In the genomic region with DNA sequence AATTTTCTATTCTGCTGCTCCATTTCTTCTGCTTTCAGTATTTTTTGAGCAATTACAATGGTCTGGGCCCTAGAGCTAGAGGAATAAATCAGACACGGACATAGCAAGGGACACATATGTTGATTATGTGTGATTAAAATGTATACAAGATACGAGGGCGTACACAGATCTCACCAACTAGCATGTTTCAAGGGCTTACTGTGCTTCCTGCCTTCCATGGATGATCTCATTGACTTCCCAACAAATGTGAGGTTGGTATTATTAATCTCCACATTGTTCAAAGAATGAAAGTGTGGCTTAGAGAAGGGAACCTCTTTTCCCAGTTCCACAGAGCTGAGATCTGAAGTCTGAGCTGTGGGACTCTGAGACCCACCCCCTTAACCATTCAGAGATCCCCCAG, we compare ENCODE assay signal across 36 cellular contexts. TPM values are rescaled to one million over a fixed set of nuclear protein-coding genes. Genes with fewer than 3 reads are reported as not detected.
DNase-seq lines count a peak whose midpoint lies in the region; ATAC-seq and TF ChIP-seq lines count a peak whose summit lies in the region.
"Had no signal": no experiment of that assay in that cellular context is flagged by ENCODE, and none has a peak within 500 bp of the region (broad histone marks: within the 10 kb centered on the region; RNA-seq: fewer than 3 reads in every experiment).

No MANE protein-coding gene starts in this region.

- peak overlapping the region; percentile 15 for H3K27ac Mint-ChIP-seq in T-helper 2 cell treated with Interferon-gamma antibody and Interleukin-4, amounts not matched to agents 5 μg/mL and 100 μg/mL, for 36 hours
- H3K27ac Mint-ChIP-seq: activated CD4-positive, alpha-beta T cell treated with anti-CD3 and anti-CD28 coated beads, Interleukin-2, amount 10 ng/mL, durations not matched to agents 24 days and 14 days; activated naive CD4-positive, alpha-beta T cell treated with anti-CD3 and anti-CD28 coated beads for 36 hours; activated T-helper 1 cell treated with anti-CD3 and anti-CD28 coated beads, Interleukin-12 subunit alpha, Interleukin-12 subunit beta, Interleukin-2, Interleukin-4 antibody, amounts not matched to agents 30 ng/mL and 10 ng/mL and 1 ng/mL, durations not matched to agents 14 hours and 24 hours and 36 hours; CD8-positive, alpha-beta T cell; progenitor cell of endocrine pancreas had no signal

- no peak for DNase-seq in T-helper 2 cell treated with Interferon-gamma antibody and Interleukin-4, amounts not matched to agents 5 μg/mL and 100 μg/mL, for 36 hours (ENCODE audit: low spot score)
- no peak for DNase-seq in T-helper 2 cell
- DNase-seq in RWPE1 (ENCODE audit: low spot score), result no peak
- DNase-seq in dermis blood vessel endothelial cell, result peak; percentile 70
- no peak for DNase-seq in spleen
- no peak for DNase-seq in activated CD4-positive, CD25-positive, alpha-beta regulatory T cell treated with anti-CD3 and anti-CD28 coated beads, Interleukin-2, amount 50 U/mL, for 72 hours
- no peak for DNase-seq in posterior cingulate gyrus
- DNase-seq: activated CD4-positive, alpha-beta T cell treated with anti-CD3 and anti-CD28 coated beads, Interleukin-2, amount 10 ng/mL, durations not matched to agents 24 days and 14 days; activated naive CD4-positive, alpha-beta T cell treated with anti-CD3 and anti-CD28 coated beads for 36 hours; adrenal gland; CD8-positive, alpha-beta T cell; DMS 273 treated with DMSO at 0.1 percent for 48 hours; effector memory CD4-positive, alpha-beta T cell; foreskin keratinocyte; heart left ventricle; KG1; kidney glomerular epithelial cell; lower lobe of right lung; MM.1S; mucosa of descending colon; NCI-H1417 treated with DMSO at 0.1 percent for 48 hours; NCI-H2081 treated with DMSO at 0.1 percent for 48 hours; NCI-H345; NCI-H748 treated with DMSO at 0.1 percent for 48 hours; stimulated activated CD4-positive, alpha-beta T cell treated with anti-CD3 and anti-CD28 coated beads, Interleukin-4, amount 100 ng/mL, for 4 hours; stimulated activated naive B cell treated with anti-CD40 and anti-IgM and Interleukin-4, amounts not matched to agents 10 μg/mL and 1 μg/mL and 100 μg/mL, for 72 hours; testis had no signal

- POLR2A ChIA-PET in RWPE1 (lab: Yijun Ruan, JAX; ENCODE audit: low non-redundant PET), result no interaction called here

- no peaks in the 10 kb centered on the region for H3K36me3 Mint-ChIP-seq in T-helper 2 cell treated with Interferon-gamma antibody and Interleukin-4, amounts not matched to agents 5 μg/mL and 100 μg/mL, for 36 hours (ENCODE audit: low read depth)

- peaks cover 0 to 69% (median 37%) of the 10 kb centered on the region in 6 donors for H3K4me1 ChIP-seq in spleen
- H3K4me1 ChIP-seq: foreskin keratinocyte, testis had no signal

- ATAC-seq in GM21381 (IDR thresholded peaks at IDR 0.05; ENCODE audit: unreplicated experiment), result no peak
- ATAC-seq: CD8-positive, alpha-beta T cell; foreskin keratinocyte; heart left ventricle; lower lobe of right lung; mucosa of descending colon; sciatic nerve; SK-N-SH treated with all-trans-retinoic acid at 6 μM for 48 hours; stimulated activated naive B cell treated with anti-CD40 and anti-IgM and Interleukin-4, amounts not matched to agents 10 μg/mL and 1 μg/mL and 100 μg/mL, for 72 hours had no signal

- H3K4me3 Mint-ChIP-seq in T-helper 2 cell treated with Interferon-gamma antibody and Interleukin-4, amounts not matched to agents 5 μg/mL and 100 μg/mL, for 36 hours, result no peak overlapping the region
- H3K4me3 Mint-ChIP-seq: activated CD4-positive, alpha-beta T cell treated with anti-CD3 and anti-CD28 coated beads, Interleukin-2, amount 10 ng/mL, durations not matched to agents 24 days and 14 days; activated naive CD4-positive, alpha-beta T cell treated with anti-CD3 and anti-CD28 coated beads for 36 hours; activated T-helper 1 cell treated with anti-CD3 and anti-CD28 coated beads, Interleukin-12 subunit alpha, Interleukin-12 subunit beta, Interleukin-2, Interleukin-4 antibody, amounts not matched to agents 30 ng/mL and 10 ng/mL and 1 ng/mL, durations not matched to agents 14 hours and 24 hours and 36 hours; CD8-positive, alpha-beta T cell had no signal

- TF ChIP-seq CTCF in RWPE1 (conservative IDR thresholded peaks at IDR 0.05; ENCODE audit: low read depth) (no peak), spleen (IDR thresholded peaks at IDR 0.05 in 8 of 11, conservative IDR thresholded peaks at IDR 0.05 in 3 of 11) (no peak)

- intact Hi-C loops in spleen (cut with DNase I; ENCODE audit: low total_unique reads) (no loop called here), posterior cingulate gyrus (cut with DNase I) (no loop called here)

- WGBS in spleen, 5 donors, result 65 to 83% (median 76%) methylated on average over 3 of the region's 3 CpGs

- CTCF ChIA-PET in RWPE1 (lab: Yijun Ruan, JAX), result no interaction called here

- no peak for TF ChIP-seq POLR2A in spleen (IDR thresholded peaks at IDR 0.05)

- no peaks in the 10 kb centered on the region for H3K27me3 ChIP-seq in spleen (replicated peaks in 1 of 7)
- H3K27me3 ChIP-seq: adrenal gland, foreskin keratinocyte, heart left ventricle, testis had no signal

- H3K27ac ChIP-seq in RWPE1 (peak overlapping the region; percentile 11; the same call in 1 of the 2 replicates), spleen (peak overlapping the region in 7 of 8 donors; percentile 35 to 71 (median 57))
- H3K27ac ChIP-seq: 22Rv1, adrenal gland, foreskin keratinocyte, heart left ventricle, lower lobe of right lung, testis, VCaP had no signal

- peaks cover 0 to 22% (median 0%) of the 10 kb centered on the region in 6 donors for H3K36me3 ChIP-seq in spleen

- no peaks in the 10 kb centered on the region for H3K9me3 ChIP-seq in spleen
- H3K9me3 ChIP-seq: adrenal gland, heart left ventricle, lower lobe of right lung, mucosa of descending colon, testis had no signal

- no peaks in the 10 kb centered on the region for H3K9me3 Mint-ChIP-seq in T-helper 2 cell treated with Interferon-gamma antibody and Interleukin-4, amounts not matched to agents 5 μg/mL and 100 μg/mL, for 36 hours
- H3K9me3 Mint-ChIP-seq: activated CD4-positive, alpha-beta T cell treated with anti-CD3 and anti-CD28 coated beads, Interleukin-2, amount 10 ng/mL, durations not matched to agents 24 days and 14 days; activated naive CD4-positive, alpha-beta T cell treated with anti-CD3 and anti-CD28 coated beads for 36 hours; activated T-helper 1 cell treated with anti-CD3 and anti-CD28 coated beads, Interleukin-12 subunit alpha, Interleukin-12 subunit beta, Interleukin-2, Interleukin-4 antibody, amounts not matched to agents 30 ng/mL and 10 ng/mL and 1 ng/mL, durations not matched to agents 14 hours and 24 hours and 36 hours; CD8-positive, alpha-beta T cell; stimulated activated naive B cell treated with anti-CD40 and anti-IgM and Interleukin-4, amounts not matched to agents 10 μg/mL and 1 μg/mL and 100 μg/mL, for 72 hours had no signal

- peaks cover 9% of the 10 kb centered on the region for H3K4me1 Mint-ChIP-seq in T-helper 2 cell treated with Interferon-gamma antibody and Interleukin-4, amounts not matched to agents 5 μg/mL and 100 μg/mL, for 36 hours (ENCODE audit: low read depth)

- H3K27me3 Mint-ChIP-seq in T-helper 2 cell treated with Interferon-gamma antibody and Interleukin-4, amounts not matched to agents 5 μg/mL and 100 μg/mL, for 36 hours (ENCODE audit: low read depth), result no peaks in the 10 kb centered on the region
- H3K27me3 Mint-ChIP-seq: activated CD4-positive, alpha-beta T cell treated with anti-CD3 and anti-CD28 coated beads, Interleukin-2, amount 10 ng/mL, durations not matched to agents 24 days and 14 days; progenitor cell of endocrine pancreas; stimulated activated naive B cell treated with anti-CD40 and anti-IgM and Interleukin-4, amounts not matched to agents 10 μg/mL and 1 μg/mL and 100 μg/mL, for 72 hours had no signal

- H3K4me3 ChIP-seq in spleen, result no peak overlapping the region
- H3K4me3 ChIP-seq: adrenal gland, heart left ventricle, lower lobe of right lung, mucosa of descending colon, testis had no signal

RNA-seq across cellular contexts. Expression of gene PLD3, which starts 9.2 kb away (rescaled TPM):
- 173 and 228 TPM in 2 replicates for total RNA-seq in dermis blood vessel endothelial cell
- total RNA-seq in spleen, result 100 to 1,000 TPM; 187 to 589 (median 326) TPM
- polyA plus RNA-seq in spleen, result 100 to 1,000 TPM in 1 of 3 donors, 10 to 100 TPM in 2; 61.3 to 120 (median 81.6) TPM

RNA-seq across cellular contexts. Expression of gene C19orf47, which starts 9.5 kb away (rescaled TPM):
- total RNA-seq in dermis blood vessel endothelial cell (5.3 and 9.2 TPM in 2 replicates), spleen (10 to 100 TPM; 10.2 to 21.9 (median 13.2) TPM)
- 10 to 100 TPM in 1 of 3 donors, 1 to 10 TPM in 2; 8.2 to 14.7 (median 8.5) TPM for polyA plus RNA-seq in spleen

RNA-seq across cellular contexts. Expression of gene HIPK4, which starts 32.3 kb away (rescaled TPM):
- total RNA-seq in dermis blood vessel endothelial cell (under 0.01 and 0.05 TPM in 2 replicates), spleen (under 1 TPM in 1 of 7 donors, not detected in 6; 0.19 TPM)
- polyA plus RNA-seq in spleen, result under 1 TPM in 1 of 3 donors, not detected in 2; 0.08 TPM
- total RNA-seq: activated CD4-positive, alpha-beta T cell treated with anti-CD3 and anti-CD28 coated beads, Interleukin-2, amount 10 ng/mL, durations not matched to agents 24 days and 14 days; activated naive CD4-positive, alpha-beta T cell treated with anti-CD3 and anti-CD28 coated beads for 36 hours; activated T-helper 1 cell treated with anti-CD3 and anti-CD28 coated beads, Interleukin-12 subunit alpha, Interleukin-12 subunit beta, Interleukin-2, Interleukin-4 antibody, amounts not matched to agents 30 ng/mL and 10 ng/mL and 1 ng/mL, durations not matched to agents 14 hours and 24 hours and 36 hours; HT1080; progenitor cell of endocrine pancreas; urinary bladder had no signal

RNA-seq across cellular contexts. Expression of gene PRX, which starts 55.5 kb away (rescaled TPM):
- total RNA-seq in dermis blood vessel endothelial cell, result 1.7 and 2.1 TPM in 2 replicates
- 1 to 10 TPM; 1.7 to 3.4 (median 3.0) TPM for total RNA-seq in spleen
- 1 to 10 TPM in 1 of 3 donors, under 1 TPM in 2; 0.50 to 1.8 (median 0.56) TPM for polyA plus RNA-seq in spleen
- total RNA-seq: HT1080 had no signal
